ENCODE assay signal across 1 cellular context in the genomic region with DNA sequence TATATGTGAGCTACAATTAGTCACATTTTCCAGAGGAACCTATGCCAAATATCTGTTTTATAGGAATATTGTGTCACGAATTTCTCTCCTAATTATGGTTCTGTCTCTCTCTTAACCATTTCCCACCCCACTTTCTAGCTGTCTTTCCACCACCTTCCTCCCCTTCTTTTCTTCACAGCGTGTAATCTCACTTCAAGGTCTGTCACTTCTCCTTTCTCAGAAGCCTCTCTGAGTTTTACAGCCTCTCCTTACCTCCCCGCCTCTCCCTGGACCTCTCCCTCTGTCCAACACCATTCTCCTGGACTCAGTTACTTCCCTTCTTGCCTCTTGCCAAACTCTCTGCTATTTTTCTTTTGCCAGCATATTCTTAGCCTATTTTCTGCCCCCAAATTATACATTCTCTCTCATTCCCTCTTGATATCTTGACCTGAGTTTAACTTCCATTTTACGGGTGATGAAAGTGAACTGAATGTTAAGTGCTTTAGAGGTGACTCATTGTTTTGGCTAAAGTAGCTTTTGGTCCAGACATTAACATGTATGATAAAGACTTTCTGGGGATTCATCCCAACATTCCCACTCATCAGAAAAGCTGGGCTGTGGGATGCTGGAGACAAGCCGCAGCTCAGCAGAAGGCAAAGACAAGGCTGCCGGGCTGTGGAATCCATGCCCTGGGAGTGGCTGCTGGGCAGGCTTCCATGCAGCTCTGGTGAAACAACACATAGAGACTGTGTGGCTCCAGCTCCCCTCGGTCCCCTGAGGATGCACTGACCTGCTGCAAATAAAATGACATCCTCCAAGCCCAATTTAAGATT.
TF ChIP-seq lines count a peak whose summit lies in the region.

No MANE protein-coding gene starts in this region.

TF ChIP-seq in IMR-90, 13 proteins besides CTCF, POLR2A, EP300 and RAD21 (continued from another document):
- TF ChIP-seq RFX5 (IDR thresholded peaks at IDR 0.05; ENCODE audit: low read depth, low read length): no peak
- no peak for TF ChIP-seq MAZ (IDR thresholded peaks at IDR 0.05; ENCODE audit: borderline replicate concordance, low read depth, low read length)
TF ChIP-seq in IMR-90: peak in this region for 0.
